In the genomic region with DNA sequence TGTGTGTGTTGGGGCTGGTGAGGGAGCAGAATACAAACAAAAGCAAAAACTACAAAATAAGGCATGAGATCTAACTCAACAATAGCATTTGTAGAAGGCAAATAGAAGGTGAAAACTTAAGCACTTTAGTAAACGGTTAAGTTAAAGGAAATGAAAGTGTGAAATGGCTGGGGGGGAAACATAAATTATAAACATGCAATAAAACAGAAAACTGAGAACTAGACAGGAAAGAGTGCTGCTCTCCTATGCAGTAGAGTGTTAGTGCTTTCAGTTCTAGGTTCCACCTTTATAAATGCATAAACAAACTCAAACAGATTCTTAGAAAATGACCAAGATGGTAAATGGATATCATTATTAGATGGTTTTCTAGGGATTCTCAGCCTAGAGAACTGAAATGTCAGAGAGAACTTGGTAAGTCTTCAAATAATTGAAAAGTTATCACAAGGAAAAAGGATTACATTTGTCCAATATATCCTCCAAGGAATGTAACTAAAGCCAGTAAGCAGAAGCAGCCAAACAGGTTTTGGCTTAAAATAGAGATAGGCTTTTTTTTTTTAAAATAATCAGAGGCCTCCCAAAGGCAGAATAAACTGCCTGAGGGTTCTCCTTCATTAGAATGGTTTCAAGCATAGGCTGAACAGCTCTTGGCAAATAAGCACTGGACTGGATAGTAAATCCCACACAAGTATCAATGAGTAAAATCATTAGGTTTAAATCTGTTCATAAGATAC, we compare ENCODE assay signal across 1 cellular context.
TF ChIP-seq lines count a peak whose summit lies in the region.

No MANE protein-coding gene starts in this region.

TF ChIP-seq in GM12878, 131 proteins besides CTCF, POLR2A, EP300 and RAD21 (continued from another document):
- TF ChIP-seq FOXM1 (IDR thresholded peaks at IDR 0.05; ENCODE audit: low read depth, low read length) (peak; percentile 28; the same call in 1 of the 2 replicates), YY1 (IDR thresholded peaks at IDR 0.05; ENCODE audit: low read depth, low read length) (no peak), ZNF24 (IDR thresholded peaks at IDR 0.05) (0 out of 2 replicates have a peak, but pooled peaks have one; percentile 6), NBN (IDR thresholded peaks at IDR 0.05) (0 out of 2 replicates have a peak, but pooled peaks have one; percentile 44), TBL1XR1 (IDR thresholded peaks at IDR 0.05; ENCODE audit: low read depth, low read length) (0 out of 2 replicates have a peak, but pooled peaks have one; percentile 23), CEBPB (IDR thresholded peaks at IDR 0.05; ENCODE audit: borderline replicate concordance in 1 of 2, low read depth in 2 of 2, low read length in 2 of 2) (no peak)
- TF ChIP-seq, protein P1, sequence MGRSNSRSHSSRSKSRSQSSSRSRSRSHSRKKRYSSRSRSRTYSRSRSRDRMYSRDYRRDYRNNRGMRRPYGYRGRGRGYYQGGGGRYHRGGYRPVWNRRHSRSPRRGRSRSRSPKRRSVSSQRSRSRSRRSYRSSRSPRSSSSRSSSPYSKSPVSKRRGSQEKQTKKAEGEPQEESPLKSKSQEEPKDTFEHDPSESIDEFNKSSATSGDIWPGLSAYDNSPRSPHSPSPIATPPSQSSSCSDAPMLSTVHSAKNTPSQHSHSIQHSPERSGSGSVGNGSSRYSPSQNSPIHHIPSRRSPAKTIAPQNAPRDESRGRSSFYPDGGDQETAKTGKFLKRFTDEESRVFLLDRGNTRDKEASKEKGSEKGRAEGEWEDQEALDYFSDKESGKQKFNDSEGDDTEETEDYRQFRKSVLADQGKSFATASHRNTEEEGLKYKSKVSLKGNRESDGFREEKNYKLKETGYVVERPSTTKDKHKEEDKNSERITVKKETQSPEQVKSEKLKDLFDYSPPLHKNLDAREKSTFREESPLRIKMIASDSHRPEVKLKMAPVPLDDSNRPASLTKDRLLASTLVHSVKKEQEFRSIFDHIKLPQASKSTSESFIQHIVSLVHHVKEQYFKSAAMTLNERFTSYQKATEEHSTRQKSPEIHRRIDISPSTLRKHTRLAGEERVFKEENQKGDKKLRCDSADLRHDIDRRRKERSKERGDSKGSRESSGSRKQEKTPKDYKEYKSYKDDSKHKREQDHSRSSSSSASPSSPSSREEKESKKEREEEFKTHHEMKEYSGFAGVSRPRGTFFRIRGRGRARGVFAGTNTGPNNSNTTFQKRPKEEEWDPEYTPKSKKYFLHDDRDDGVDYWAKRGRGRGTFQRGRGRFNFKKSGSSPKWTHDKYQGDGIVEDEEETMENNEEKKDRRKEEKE (IDR thresholded peaks at IDR 0.05) = no peak
